Comparison of ENCODE assay signal across 10 cellular contexts in the genomic region with DNA sequence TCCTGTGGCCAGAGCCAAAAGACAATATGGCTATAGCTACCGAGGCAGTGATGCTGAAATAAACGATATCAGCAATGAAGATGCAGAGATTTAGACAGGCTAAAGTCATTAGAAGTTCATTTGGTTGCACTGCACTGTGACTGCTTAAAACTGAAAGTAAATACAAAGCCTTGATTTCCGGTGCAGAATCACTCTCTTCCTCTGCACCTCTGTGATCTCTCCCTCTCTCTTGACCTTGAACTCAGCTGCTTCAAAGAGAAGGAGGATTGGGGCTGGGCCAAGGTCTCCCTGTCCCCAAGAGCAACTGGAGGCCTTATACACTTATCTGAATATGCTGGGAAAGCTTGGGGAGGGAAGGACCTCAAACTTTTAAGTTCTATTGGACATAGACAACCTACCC. TPM values are rescaled to one million over a fixed set of nuclear protein-coding genes. Genes with fewer than 3 reads are reported as not detected.
DNase-seq lines count a peak whose midpoint lies in the region; ATAC-seq and TF ChIP-seq lines count a peak whose summit lies in the region.
"Had no signal": no experiment of that assay in that cellular context is flagged by ENCODE, and none has a peak within 500 bp of the region (broad histone marks: within the 10 kb centered on the region; RNA-seq: fewer than 3 reads in every experiment).

No MANE protein-coding gene starts in this region.

- peak; percentile 2 for DNase-seq in stimulated activated CD4-positive, alpha-beta T cell treated with anti-CD3 and anti-CD28 coated beads, Interleukin-15, amount 100 ng/mL, for 24 hours
- DNase-seq in stimulated activated CD4-positive, alpha-beta T cell treated with anti-CD3 and anti-CD28 coated beads, Interleukin-4, amount 100 ng/mL, for 24 hours: no peak
- no peak for DNase-seq in upper lobe of right lung
- no peak for DNase-seq in iPS-NIHi11 (ENCODE audit: low spot score)
- DNase-seq in glutamatergic neuron: no peak
- DNase-seq in HuH-7.5 (ENCODE audit: low spot score): no peak
- DNase-seq: Caco-2, NCI-H2029 had no signal

- no peaks in the 10 kb centered on the region for H3K9me3 Mint-ChIP-seq in activated T-helper 17 cell treated with anti-CD3 and anti-CD28 coated beads, Interleukin-2, amount 50 U/mL, for 72 hours
- H3K9me3 Mint-ChIP-seq in glutamatergic neuron (ENCODE audit: unreplicated experiment): no peaks in the 10 kb centered on the region

- no peaks in the 10 kb centered on the region for H3K36me3 Mint-ChIP-seq in activated T-helper 17 cell treated with anti-CD3 and anti-CD28 coated beads, Interleukin-2, amount 50 U/mL, for 72 hours (ENCODE audit: low read depth)
- H3K36me3 Mint-ChIP-seq in glutamatergic neuron (ENCODE audit: unreplicated experiment): no peaks in the 10 kb centered on the region

- H3K4me3 Mint-ChIP-seq in activated T-helper 17 cell treated with anti-CD3 and anti-CD28 coated beads, Interleukin-2, amount 50 U/mL, for 72 hours: peak overlapping the region; percentile 53
- no peak overlapping the region for H3K4me3 Mint-ChIP-seq in glutamatergic neuron (ENCODE audit: unreplicated experiment)

- TF ChIP-seq CTCF in upper lobe of right lung (IDR thresholded peaks at IDR 0.05) (no peak), glutamatergic neuron (IDR thresholded peaks at IDR 0.05; ENCODE audit: partially characterized antibody, unreplicated experiment) (no peak)

- H3K27me3 Mint-ChIP-seq in activated T-helper 17 cell treated with anti-CD3 and anti-CD28 coated beads, Interleukin-2, amount 50 U/mL, for 72 hours: peaks cover 3% of the 10 kb centered on the region
- no peaks in the 10 kb centered on the region for H3K27me3 Mint-ChIP-seq in glutamatergic neuron (ENCODE audit: unreplicated experiment)

- H3K9me3 ChIP-seq in upper lobe of right lung: no peaks in the 10 kb centered on the region
- H3K9me3 ChIP-seq: Caco-2 had no signal

- H3K4me3 ChIP-seq in upper lobe of right lung: no peak overlapping the region

- H3K36me3 ChIP-seq in upper lobe of right lung: no peaks in the 10 kb centered on the region

- no peaks in the 10 kb centered on the region for H3K27me3 ChIP-seq in upper lobe of right lung

- H3K27ac Mint-ChIP-seq in activated T-helper 17 cell treated with anti-CD3 and anti-CD28 coated beads, Interleukin-2, amount 50 U/mL, for 72 hours: peak overlapping the region; percentile 46
- no peak overlapping the region for H3K27ac Mint-ChIP-seq in glutamatergic neuron (ENCODE audit: unreplicated experiment)

- intact Hi-C loops in upper lobe of right lung (cut with DNase I): no loop called here

- H3K27ac ChIP-seq in upper lobe of right lung: no peak overlapping the region

- peaks cover 18% of the 10 kb centered on the region for H3K4me1 Mint-ChIP-seq in activated T-helper 17 cell treated with anti-CD3 and anti-CD28 coated beads, Interleukin-2, amount 50 U/mL, for 72 hours
- no peaks in the 10 kb centered on the region for H3K4me1 Mint-ChIP-seq in glutamatergic neuron (ENCODE audit: low read depth, unreplicated experiment)

- H3K4me1 ChIP-seq in upper lobe of right lung: no peaks in the 10 kb centered on the region
- H3K4me1 ChIP-seq: Caco-2 had no signal

- ATAC-seq in HG03159 (IDR thresholded peaks at IDR 0.05; ENCODE audit: unreplicated experiment) (peak; percentile 84), upper lobe of right lung (peak; percentile 26)
- peak; percentile 79 for ATAC-seq in activated T-helper 17 cell treated with anti-CD3 and anti-CD28 coated beads, Interleukin-2, amount 50 U/mL, for 72 hours (replicated peaks)

RNA-seq across cellular contexts. Expression of gene SPACA1, which starts 34.6 kb away (rescaled TPM):
- total RNA-seq in activated T-helper 17 cell treated with anti-CD3 and anti-CD28 coated beads, Interleukin-2, amount 50 U/mL, for 72 hours: not detected
- total RNA-seq in upper lobe of right lung (not detected), glutamatergic neuron (ENCODE audit: unreplicated experiment) (not detected)
- total RNA-seq: Caco-2 had no signal

Comparison
In these comparisons a context has a peak if more than half of its experiments do, and no peak if none do; other contexts are left out.
1. ATAC-seq: peak in every context shown above with its lines; median percentile 84 in HG03159; 79 in activated T-helper 17 cell treated with anti-CD3 and anti-CD28 coated beads, Interleukin-2, amount 50 U/mL, for 72 hours; 26 in upper lobe of right lung.